Comparison of ENCODE assay signal across 24 cellular contexts in genomic region chr1:29640428-29640785, GRCh38.
DNase-seq lines count a peak whose midpoint lies in the region; ATAC-seq, FAIRE-seq and TF ChIP-seq lines count a peak whose summit lies in the region.
"Had no signal": no experiment of that assay in that cellular context is flagged by ENCODE, and none has a peak within 500 bp of the region (broad histone marks: within the 10 kb centered on the region; RNA-seq: fewer than 3 reads in every experiment).

No MANE protein-coding gene starts in this region.

- H3K79me2 ChIP-seq in keratinocyte (ENCODE audit: control insufficient read depth, insufficient read depth, low read length) = no peaks in the 10 kb centered on the region
- H3K79me2 ChIP-seq: parathyroid adenoma had no signal

- H3K4me2 ChIP-seq in keratinocyte (ENCODE audit: control insufficient read depth, extremely low read depth, insufficient read depth, low read depth, low read length) = peak overlapping the region; percentile 57

- no peaks in the 10 kb centered on the region for H4K20me1 ChIP-seq in keratinocyte (ENCODE audit: control insufficient read depth, extremely low read depth, insufficient read depth, low read length)

- no peak for ATAC-seq in esophagus mucosa
- ATAC-seq in HG03139 (IDR thresholded peaks at IDR 0.05; ENCODE audit: unreplicated experiment) = no peak
- ATAC-seq: CD8-positive, alpha-beta T cell; gastrocnemius medialis; naive thymus-derived CD8-positive, alpha-beta T cell; stimulated activated naive B cell treated with anti-CD40 and anti-IgM and Interleukin-4, amounts not matched to agents 10 μg/mL and 1 μg/mL and 100 μg/mL, for 72 hours; T-helper 17 cell had no signal

- DNase-seq in activated CD8-positive, alpha-beta memory T cell treated with anti-CD3 and anti-CD28 coated beads, Interleukin-2, amount 50 U/mL, for 48 hours = peak; percentile 22
- no peak for DNase-seq in activated CD8-positive, alpha-beta memory T cell treated with anti-CD3 and anti-CD28 coated beads for 24 hours
- peak; percentile 43 for DNase-seq in NCI-H69 (lab: John Stamatoyannopoulos, UW)
- no peak for DNase-seq in keratinocyte (ENCODE audit: low read depth, low spot score)
- DNase-seq in type B pancreatic cell (ENCODE audit: extremely low spot score, unreplicated experiment) = peak; percentile 27
- DNase-seq in CD14-positive monocyte (ENCODE audit: low spot score) = no peak
- DNase-seq: activated naive CD4-positive, alpha-beta T cell treated with anti-CD3 and anti-CD28 coated beads, Interleukin-2, amount 50 U/mL, for 16 hours; anterior cingulate cortex; central memory CD4-positive, alpha-beta T cell; erythroblast; gastrocnemius medialis; NCI-H1417 treated with DMSO at 0.1 percent for 48 hours; stimulated activated CD4-positive, alpha-beta T cell treated with anti-CD3 and anti-CD28 coated beads, Interleukin-1b, Interleukin-23, amount 100 ng/mL, for 48 hours; stimulated activated naive B cell treated with anti-CD40 and anti-IgM and Interleukin-4, amounts not matched to agents 10 μg/mL and 1 μg/mL and 100 μg/mL, for 72 hours; T-helper 17 cell had no signal

- H3K4me1 Mint-ChIP-seq in type B pancreatic cell (ENCODE audit: unreplicated experiment) (peaks cover 4% of the 10 kb centered on the region), CD14-positive monocyte (no peaks in the 10 kb centered on the region)
- H3K4me1 Mint-ChIP-seq: T-helper 17 cell had no signal

- intact Hi-C loops in CD14-positive monocyte (cut with micrococcal nuclease) = no loop called here

- dilution Hi-C loops in keratinocyte (cut with MboI; ENCODE audit: extremely low pct_ligation_motif_present, low sequenced_read_pairs) = no loop called here

- H3K9me3 ChIP-seq in keratinocyte (ENCODE audit: control insufficient read depth, low read depth, low read length) = no peaks in the 10 kb centered on the region
- H3K9me3 ChIP-seq: gastrocnemius medialis, HAP-1, thoracic aorta had no signal

- H3K27me3 Mint-ChIP-seq in type B pancreatic cell (peaks cover 8% of the 10 kb centered on the region), CD14-positive monocyte (ENCODE audit: low read depth in 3 of 3) (peaks cover 2 to 11% (median 4%) of the 10 kb centered on the region in 3 donors)

- no peaks in the 10 kb centered on the region for H3K9me1 ChIP-seq in keratinocyte (ENCODE audit: control insufficient read depth, extremely low read depth, insufficient read depth, low read length)

- H3K36me3 Mint-ChIP-seq in type B pancreatic cell (no peaks in the 10 kb centered on the region), CD14-positive monocyte (no peaks in the 10 kb centered on the region)
- H3K36me3 Mint-ChIP-seq: CD8-positive, alpha-beta T cell; naive thymus-derived CD8-positive, alpha-beta T cell; stimulated activated naive B cell treated with anti-CD40 and anti-IgM and Interleukin-4, amounts not matched to agents 10 μg/mL and 1 μg/mL and 100 μg/mL, for 72 hours had no signal

- no peak overlapping the region for H3K4me3 ChIP-seq in keratinocyte (ENCODE audit: control insufficient read depth in 2 of 3, extremely low read depth in 1 of 3, insufficient read depth in 2 of 3, low read depth in 1 of 3, low read length in 3 of 3)
- H3K4me3 ChIP-seq: dorsolateral prefrontal cortex, gastrocnemius medialis, HAP-1, thoracic aorta had no signal

- H3K27me3 ChIP-seq in keratinocyte (ENCODE audit: control insufficient read depth, extremely low read depth, insufficient read depth, low read length) = no peaks in the 10 kb centered on the region
- H3K27me3 ChIP-seq: gastrocnemius medialis had no signal

- peak overlapping the region; percentile 73 for H2AFZ ChIP-seq in keratinocyte (ENCODE audit: control insufficient read depth, low read length)
- H2AFZ ChIP-seq: parathyroid adenoma had no signal

- H3K4me3 Mint-ChIP-seq in type B pancreatic cell = no peak overlapping the region
- H3K4me3 Mint-ChIP-seq in CD14-positive monocyte = no peak overlapping the region
- H3K4me3 Mint-ChIP-seq: CD8-positive, alpha-beta T cell; naive thymus-derived CD8-positive, alpha-beta T cell; stimulated activated naive B cell treated with anti-CD40 and anti-IgM and Interleukin-4, amounts not matched to agents 10 μg/mL and 1 μg/mL and 100 μg/mL, for 72 hours; T-helper 17 cell had no signal

- H3K9me3 Mint-ChIP-seq in type B pancreatic cell (no peaks in the 10 kb centered on the region), CD14-positive monocyte (peaks cover 0 to 4% (median 0%) of the 10 kb centered on the region in 7 donors)
- H3K9me3 Mint-ChIP-seq: CD8-positive, alpha-beta T cell had no signal

- TF ChIP-seq CTCF in keratinocyte (optimal IDR thresholded peaks at IDR 0.05 in 1 of 3, IDR thresholded peaks at IDR 0.05 in 1 of 3, conservative IDR thresholded peaks at IDR 0.05 in 1 of 3; ENCODE audit: extremely low read depth in 1 of 3, insufficient read depth in 2 of 3, low read length in 3 of 3) (no peak), type B pancreatic cell (conservative IDR thresholded peaks at IDR 0.05) (no peak), CD14-positive monocyte (IDR thresholded peaks at IDR 0.05) (no peak)

- H3K36me3 ChIP-seq in keratinocyte (ENCODE audit: control insufficient read depth in 2 of 2, extremely low read depth in 1 of 2, insufficient read depth in 2 of 2, low read length in 2 of 2) = no peaks in the 10 kb centered on the region
- H3K36me3 ChIP-seq: gastrocnemius medialis, HAP-1, thoracic aorta had no signal

- no peak for FAIRE-seq in keratinocyte (lab: Jason Lieb, UNC)

- H3K27ac ChIP-seq in keratinocyte (ENCODE audit: control insufficient read depth, insufficient read depth, low read length) = peak overlapping the region; percentile 32
- H3K27ac ChIP-seq: dorsolateral prefrontal cortex, gastrocnemius medialis, parathyroid adenoma, thoracic aorta, VCaP had no signal

- H3K27ac Mint-ChIP-seq in type B pancreatic cell (no peak overlapping the region), CD14-positive monocyte (no peak overlapping the region)
- H3K27ac Mint-ChIP-seq: CD8-positive, alpha-beta T cell; naive thymus-derived CD8-positive, alpha-beta T cell; stimulated activated naive B cell treated with anti-CD40 and anti-IgM and Interleukin-4, amounts not matched to agents 10 μg/mL and 1 μg/mL and 100 μg/mL, for 72 hours; T-helper 17 cell had no signal

- peaks cover 23% of the 10 kb centered on the region for H3K4me1 ChIP-seq in keratinocyte (ENCODE audit: control insufficient read depth, extremely low read depth, insufficient read depth, low read length)
- H3K4me1 ChIP-seq: gastrocnemius medialis, HAP-1, parathyroid adenoma had no signal

- no peak overlapping the region for H3K9ac ChIP-seq in keratinocyte (ENCODE audit: control insufficient read depth, extremely low read depth, insufficient read depth, low read length)
- H3K9ac ChIP-seq: parathyroid adenoma had no signal

Comparison
In these comparisons a context has a peak if more than half of its experiments do, and no peak if none do; other contexts are left out.
1. DNase-seq: peak in activated CD8-positive, alpha-beta memory T cell treated with anti-CD3 and anti-CD28 coated beads, Interleukin-2, amount 50 U/mL, for 48 hours (single experiment), NCI-H69 (single experiment) and type B pancreatic cell (single experiment); none in activated CD8-positive, alpha-beta memory T cell treated with anti-CD3 and anti-CD28 coated beads for 24 hours (single experiment), keratinocyte (single experiment) and CD14-positive monocyte (single experiment).